ENCODE assay signal across 14 cellular contexts in the genomic region with DNA sequence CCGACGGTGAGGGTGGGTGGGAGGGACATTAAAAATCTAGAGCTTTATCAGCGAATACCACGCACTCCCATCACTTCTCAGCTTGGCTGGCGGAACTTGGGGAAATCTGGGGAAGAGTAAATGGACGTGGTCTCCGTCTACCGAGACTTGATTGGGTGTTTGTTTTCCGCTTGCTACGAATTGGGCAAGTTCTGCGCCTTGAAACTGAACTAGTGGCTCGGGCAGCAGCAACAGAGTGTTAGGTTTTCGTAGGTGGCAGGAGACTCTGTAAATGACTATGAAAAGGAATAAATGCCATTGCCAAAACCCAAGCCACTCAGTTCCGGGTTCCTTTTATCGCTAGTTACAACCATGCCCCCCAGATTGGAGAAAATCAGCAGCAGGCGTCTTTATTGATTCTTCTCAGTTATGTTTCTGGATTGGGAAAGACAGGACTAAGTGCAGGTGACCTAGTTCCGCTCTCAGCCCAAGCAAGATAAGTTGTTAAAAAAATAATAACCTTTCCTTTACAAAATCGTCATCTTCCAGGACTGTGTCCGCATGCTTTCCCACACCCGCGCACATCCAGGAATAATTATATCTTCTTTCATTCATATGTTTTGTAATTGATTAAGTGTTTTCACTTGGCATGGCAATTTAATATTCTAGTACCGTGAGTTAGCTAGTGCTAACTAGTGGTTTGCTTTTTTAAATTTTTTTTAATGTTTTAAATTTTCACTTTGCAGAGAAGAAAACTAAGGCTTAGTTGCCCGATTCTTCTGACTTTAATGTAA. TPM values are rescaled to one million over a fixed set of nuclear protein-coding genes. Genes with fewer than 3 reads are reported as not detected.
DNase-seq lines count a peak whose midpoint lies in the region; ATAC-seq, FAIRE-seq and TF ChIP-seq lines count a peak whose summit lies in the region.
"Had no signal": no experiment of that assay in that cellular context is flagged by ENCODE, and none has a peak within 500 bp of the region (broad histone marks: within the 10 kb centered on the region; RNA-seq: fewer than 3 reads in every experiment).

No MANE protein-coding gene starts in this region.

- peak overlapping the region; percentile 83 for H3K4me2 ChIP-seq in hepatocyte

- peak overlapping the region; percentile 56 for H3K4me3 Mint-ChIP-seq in activated T-cell treated with anti-CD3 and anti-CD28 coated beads, Interleukin-2, amount 50 U/mL, for 24 hours
- H3K4me3 Mint-ChIP-seq in activated CD8-positive, alpha-beta T cell treated with anti-CD3 and anti-CD28 coated beads for 36 hours, result peak overlapping the region; percentile 69
- peak overlapping the region; percentile 75 for H3K4me3 Mint-ChIP-seq in stimulated activated effector memory CD8-positive, alpha-beta T cell treated with anti-CD3 and anti-CD28 coated beads, Interleukin-12 subunit alpha, Interleukin-12 subunit beta, amount 100 ng/mL, for 72 hours

- peaks cover 26% of the 10 kb centered on the region for H3K4me1 ChIP-seq in hepatocyte (ENCODE audit: insufficient read depth)

- 10% methylated on average over 23 of the region's 23 CpGs for WGBS in hepatocyte (ENCODE audit: low lambda C conversion rate, missing lambda C conversion rate)

- H3K79me2 ChIP-seq in hepatocyte, result no peaks in the 10 kb centered on the region

- H2AFZ ChIP-seq in hepatocyte, result no peak overlapping the region

- no peak overlapping the region for H3K27ac Mint-ChIP-seq in activated T-cell treated with anti-CD3 and anti-CD28 coated beads, Interleukin-2, amount 50 U/mL, for 24 hours
- H3K27ac Mint-ChIP-seq in activated CD8-positive, alpha-beta T cell treated with anti-CD3 and anti-CD28 coated beads for 36 hours, result no peak overlapping the region
- H3K27ac Mint-ChIP-seq in stimulated activated effector memory CD8-positive, alpha-beta T cell treated with anti-CD3 and anti-CD28 coated beads, Interleukin-12 subunit alpha, Interleukin-12 subunit beta, amount 100 ng/mL, for 72 hours, result peak overlapping the region; percentile 39

- no peaks in the 10 kb centered on the region for H3K9me2 ChIP-seq in hepatocyte (replicated peaks; ENCODE audit: insufficient read depth)

- H3K27ac ChIP-seq in hepatocyte, result no peak overlapping the region
- H3K27ac ChIP-seq: right atrium auricular region, vagina had no signal

- peaks cover 83% of the 10 kb centered on the region for H3K27me3 Mint-ChIP-seq in activated T-cell treated with anti-CD3 and anti-CD28 coated beads, Interleukin-2, amount 50 U/mL, for 24 hours
- H3K27me3 Mint-ChIP-seq in activated CD8-positive, alpha-beta T cell treated with anti-CD3 and anti-CD28 coated beads for 36 hours, result peaks cover 77% of the 10 kb centered on the region

- DNase-seq in activated T-cell treated with anti-CD3 and anti-CD28 coated beads, Interleukin-2, amount 50 U/mL, for 24 hours, result no peak
- DNase-seq in activated T-cell treated with anti-CD3 and anti-CD28 coated beads for 4 hours, result no peak
- DNase-seq in activated CD8-positive, alpha-beta T cell treated with anti-CD3 and anti-CD28 coated beads for 36 hours, result peak; percentile 34
- no peak for DNase-seq in hepatocyte (ENCODE audit: low spot score)
- no peak for DNase-seq in stimulated activated effector memory CD8-positive, alpha-beta T cell treated with anti-CD3 and anti-CD28 coated beads, Interleukin-12 subunit alpha, Interleukin-12 subunit beta, amount 100 ng/mL, for 72 hours (ENCODE audit: low spot score in 2 of 2)
- DNase-seq in GM12891 (ENCODE audit: insufficient read length, low spot score), result no peak
- DNase-seq in MG63, result no peak
- DNase-seq: activated effector memory CD4-positive, alpha-beta T cell treated with Interleukin-2 at 50 U/mL for 16 hours; DMS79 treated with DMSO at 0.1 percent for 48 hours; Kasumi-1; NCI-H187 treated with DMSO at 0.1 percent for 48 hours had no signal

- no peak for TF ChIP-seq POLR2A in GM12891 (IDR thresholded peaks at IDR 0.05; ENCODE audit: low read depth, low read length)

- peaks cover 84% of the 10 kb centered on the region for H3K27me3 ChIP-seq in hepatocyte
- H3K27me3 ChIP-seq in MG63, result no peaks in the 10 kb centered on the region; the same call in 1 of the 2 replicates

- CTCF ChIA-PET in activated CD8-positive, alpha-beta T cell treated with anti-CD3 and anti-CD28 coated beads for 36 hours (lab: Charles Lee), result interaction anchor here (0.8 to 2.6 kb wide), 7 partner anchors 10 to 394 kb away, joined by 3 to 12 read pairs (median 3); a partner anchor contains a TSS

- no peaks in the 10 kb centered on the region for H4K20me1 ChIP-seq in hepatocyte (ENCODE audit: insufficient read depth, poor library complexity, severe bottlenecking)

- no peaks in the 10 kb centered on the region for H3K9me3 Mint-ChIP-seq in activated T-cell treated with anti-CD3 and anti-CD28 coated beads, Interleukin-2, amount 50 U/mL, for 24 hours
- H3K9me3 Mint-ChIP-seq in activated CD8-positive, alpha-beta T cell treated with anti-CD3 and anti-CD28 coated beads for 36 hours, result no peaks in the 10 kb centered on the region
- no peaks in the 10 kb centered on the region for H3K9me3 Mint-ChIP-seq in stimulated activated effector memory CD8-positive, alpha-beta T cell treated with anti-CD3 and anti-CD28 coated beads, Interleukin-12 subunit alpha, Interleukin-12 subunit beta, amount 100 ng/mL, for 72 hours

- ATAC-seq in activated CD8-positive, alpha-beta T cell treated with anti-CD3 and anti-CD28 coated beads for 36 hours, result peak; percentile 25
- peak; percentile 60 for ATAC-seq in stimulated activated effector memory CD8-positive, alpha-beta T cell treated with anti-CD3 and anti-CD28 coated beads, Interleukin-12 subunit alpha, Interleukin-12 subunit beta, amount 100 ng/mL, for 72 hours
- ATAC-seq in HG03354 (IDR thresholded peaks at IDR 0.05; ENCODE audit: poor library complexity, severe bottlenecking, unreplicated experiment), result no peak

- POLR2A ChIA-PET in activated CD8-positive, alpha-beta T cell treated with anti-CD3 and anti-CD28 coated beads for 36 hours (lab: Charles Lee), result interaction anchor here (0.6 to 0.9 kb wide), 3 partner anchors 13 to 756 kb away, joined by 3 read pairs; a partner anchor contains a TSS

- no peak for TF ChIP-seq CTCF in activated CD8-positive, alpha-beta T cell treated with anti-CD3 and anti-CD28 coated beads for 36 hours (IDR thresholded peaks at IDR 0.05)
- no peak for TF ChIP-seq CTCF in hepatocyte (IDR thresholded peaks at IDR 0.05; ENCODE audit: poor library complexity)

- H3K4me1 Mint-ChIP-seq in activated T-cell treated with anti-CD3 and anti-CD28 coated beads, Interleukin-2, amount 50 U/mL, for 24 hours (ENCODE audit: low read depth), result peaks cover 54% of the 10 kb centered on the region
- peaks cover 48% of the 10 kb centered on the region for H3K4me1 Mint-ChIP-seq in activated CD8-positive, alpha-beta T cell treated with anti-CD3 and anti-CD28 coated beads for 36 hours (ENCODE audit: low read depth)
- H3K4me1 Mint-ChIP-seq in stimulated activated effector memory CD8-positive, alpha-beta T cell treated with anti-CD3 and anti-CD28 coated beads, Interleukin-12 subunit alpha, Interleukin-12 subunit beta, amount 100 ng/mL, for 72 hours, result peaks cover 57% of the 10 kb centered on the region

- no peak for FAIRE-seq in GM12891 (lab: Jason Lieb, UNC)

- no peaks in the 10 kb centered on the region for H3K36me3 Mint-ChIP-seq in activated T-cell treated with anti-CD3 and anti-CD28 coated beads, Interleukin-2, amount 50 U/mL, for 24 hours (ENCODE audit: low read depth)
- H3K36me3 Mint-ChIP-seq in activated CD8-positive, alpha-beta T cell treated with anti-CD3 and anti-CD28 coated beads for 36 hours (ENCODE audit: low read depth), result no peaks in the 10 kb centered on the region
- peaks cover 5% of the 10 kb centered on the region for H3K36me3 Mint-ChIP-seq in stimulated activated effector memory CD8-positive, alpha-beta T cell treated with anti-CD3 and anti-CD28 coated beads, Interleukin-12 subunit alpha, Interleukin-12 subunit beta, amount 100 ng/mL, for 72 hours

- no peak overlapping the region for H3K4me3 ChIP-seq in hepatocyte
- H3K4me3 ChIP-seq in MG63, result no peak overlapping the region
- H3K4me3 ChIP-seq: right atrium auricular region, vagina had no signal

- intact Hi-C loops in activated CD8-positive, alpha-beta T cell treated with anti-CD3 and anti-CD28 coated beads for 36 hours (cut with micrococcal nuclease), result loop anchor here (5.0 kb wide), 2 partner anchors 53 to 303 kb away; no protein-coding TSS in a partner anchor

- H3K9me3 ChIP-seq in hepatocyte (ENCODE audit: low read depth), result no peaks in the 10 kb centered on the region
- H3K9me3 ChIP-seq in MG63, result no peaks in the 10 kb centered on the region
- H3K9me3 ChIP-seq: right atrium auricular region, vagina had no signal

- no peaks in the 10 kb centered on the region for H3K36me3 ChIP-seq in hepatocyte (replicated peaks; ENCODE audit: insufficient read depth, low read depth)
- no peaks in the 10 kb centered on the region for H3K36me3 ChIP-seq in MG63
- H3K36me3 ChIP-seq: right atrium auricular region, vagina had no signal

TF ChIP-seq in GM12891, 5 proteins besides CTCF, POLR2A, EP300 and RAD21:
- TF ChIP-seq PAX5 (IDR thresholded peaks at IDR 0.05; ENCODE audit: insufficient read depth, low read length, severe bottlenecking) (no peak), SPI1 (IDR thresholded peaks at IDR 0.05; ENCODE audit: low read depth, low read length) (no peak), TAF1 (IDR thresholded peaks at IDR 0.05; ENCODE audit: low read depth, low read length) (no peak), POLR2AphosphoS5 (IDR thresholded peaks at IDR 0.05; ENCODE audit: low read depth, low read length) (no peak), POU2F2 (IDR thresholded peaks at IDR 0.05; ENCODE audit: low read depth, low read length) (no peak)

RNA-seq across cellular contexts. Expression of a gene that starts 3.4 kb away (rescaled TPM):
- total RNA-seq in activated CD8-positive, alpha-beta T cell treated with anti-CD3 and anti-CD28 coated beads for 36 hours, result not detected
- not detected in 2 replicates for total RNA-seq in hepatocyte
- 0.34 TPM in 1 of 2 replicates, not detected in the other for polyA plus RNA-seq in hepatocyte
- not detected for polyA plus RNA-seq in GM12891 (2012; ENCODE audit: low read depth, missing spikeins)
- 0.37 and 0.76 TPM in 2 replicates for total RNA-seq in MG63 (2014; rRNA removed; shearing (Covaris generic); ENCODE audit: low replicate concordance)
- total RNA-seq: vagina had no signal

RNA-seq across cellular contexts. Expression of a gene that starts 18.1 kb away (rescaled TPM):
- total RNA-seq in activated CD8-positive, alpha-beta T cell treated with anti-CD3 and anti-CD28 coated beads for 36 hours, result 1 to 10 TPM in 1 of 2 experiments, under 1 TPM in 1; 0.96 to 1.2 TPM
- total RNA-seq in hepatocyte, result 9.0 and 25.3 TPM in 2 replicates
- 14.4 and 15.7 TPM in 2 replicates for polyA plus RNA-seq in hepatocyte
- polyA plus RNA-seq in GM12891 (2012; ENCODE audit: low read depth, missing spikeins), result 1.4 TPM
- total RNA-seq in MG63 (2014; rRNA removed; shearing (Covaris generic); ENCODE audit: low replicate concordance), result 7.6 and 12.6 TPM in 2 replicates
